3 cellular contexts compared by ENCODE assay signal in genomic region chr3:13451301-13451673, GRCh38.
TF ChIP-seq lines count a peak whose summit lies in the region.

No MANE protein-coding gene starts in this region.

TF ChIP-seq in HCT116, 20 proteins besides CTCF, POLR2A, EP300 and RAD21:
- no peak for TF ChIP-seq ATF3 (IDR thresholded peaks at IDR 0.05)
- no peak for TF ChIP-seq CEBPB (IDR thresholded peaks at IDR 0.05; ENCODE audit: low read depth)
- TF ChIP-seq ELF1 (IDR thresholded peaks at IDR 0.05; ENCODE audit: borderline replicate concordance, low read depth): no peak
- no peak for TF ChIP-seq YY1 (IDR thresholded peaks at IDR 0.05; ENCODE audit: extremely low read depth, insufficient replicate concordance, low read depth, low read length)
- TF ChIP-seq POLR2AphosphoS5 (IDR thresholded peaks at IDR 0.05; ENCODE audit: low read depth, low read length): no peak
- TF ChIP-seq, protein P1, sequence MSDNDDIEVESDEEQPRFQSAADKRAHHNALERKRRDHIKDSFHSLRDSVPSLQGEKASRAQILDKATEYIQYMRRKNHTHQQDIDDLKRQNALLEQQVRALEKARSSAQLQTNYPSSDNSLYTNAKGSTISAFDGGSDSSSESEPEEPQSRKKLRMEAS (IDR thresholded peaks at IDR 0.05): no peak
- TF ChIP-seq EZH2phosphoT487 (IDR thresholded peaks at IDR 0.05; ENCODE audit: borderline replicate concordance): no peak
- TF ChIP-seq ZFX (IDR thresholded peaks at IDR 0.05): no peak
- TF ChIP-seq FOSL1 (IDR thresholded peaks at IDR 0.05; ENCODE audit: low read depth): no peak
- TF ChIP-seq ZNF274 (IDR thresholded peaks at IDR 0.05; ENCODE audit: low read depth, low read length): no peak
- TF ChIP-seq SRF (IDR thresholded peaks at IDR 0.05; ENCODE audit: low read depth): no peak
- no peak for TF ChIP-seq EZH2 (IDR thresholded peaks at IDR 0.05)
- no peak for TF ChIP-seq TCF7L2 (IDR thresholded peaks at IDR 0.05; ENCODE audit: borderline replicate concordance, extremely low read depth, insufficient read depth, insufficient read length)
- no peak for TF ChIP-seq JUND (IDR thresholded peaks at IDR 0.05)
- TF ChIP-seq EGR1 (IDR thresholded peaks at IDR 0.05; ENCODE audit: low read depth): no peak
- no peak for TF ChIP-seq SIN3A (IDR thresholded peaks at IDR 0.05; ENCODE audit: low read depth)
- TF ChIP-seq, protein P2, sequence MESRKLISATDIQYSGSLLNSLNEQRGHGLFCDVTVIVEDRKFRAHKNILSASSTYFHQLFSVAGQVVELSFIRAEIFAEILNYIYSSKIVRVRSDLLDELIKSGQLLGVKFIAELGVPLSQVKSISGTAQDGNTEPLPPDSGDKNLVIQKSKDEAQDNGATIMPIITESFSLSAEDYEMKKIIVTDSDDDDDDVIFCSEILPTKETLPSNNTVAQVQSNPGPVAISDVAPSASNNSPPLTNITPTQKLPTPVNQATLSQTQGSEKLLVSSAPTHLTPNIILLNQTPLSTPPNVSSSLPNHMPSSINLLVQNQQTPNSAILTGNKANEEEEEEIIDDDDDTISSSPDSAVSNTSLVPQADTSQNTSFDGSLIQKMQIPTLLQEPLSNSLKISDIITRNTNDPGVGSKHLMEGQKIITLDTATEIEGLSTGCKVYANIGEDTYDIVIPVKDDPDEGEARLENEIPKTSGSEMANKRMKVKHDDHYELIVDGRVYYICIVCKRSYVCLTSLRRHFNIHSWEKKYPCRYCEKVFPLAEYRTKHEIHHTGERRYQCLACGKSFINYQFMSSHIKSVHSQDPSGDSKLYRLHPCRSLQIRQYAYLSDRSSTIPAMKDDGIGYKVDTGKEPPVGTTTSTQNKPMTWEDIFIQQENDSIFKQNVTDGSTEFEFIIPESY (IDR thresholded peaks at IDR 0.05; ENCODE audit: extremely low read depth, insufficient replicate concordance, low read length): no peak
- no peak for TF ChIP-seq CBX3 (IDR thresholded peaks at IDR 0.05; ENCODE audit: low read depth)
- TF ChIP-seq SP1 (IDR thresholded peaks at IDR 0.05; ENCODE audit: low read depth): no peak
TF ChIP-seq in HCT116: peak in this region for 0.

TF ChIP-seq in K562, 482 proteins besides CTCF, POLR2A, EP300 and RAD21 (continues in another document):
- 0 out of 2 replicates have a peak, but pooled peaks have one; percentile 19 for TF ChIP-seq MYBL2 (IDR thresholded peaks at IDR 0.05; ENCODE audit: low read depth)
- no peak for TF ChIP-seq MYBL2 (CRISPR knock-in tag; IDR thresholded peaks at IDR 0.05; ENCODE audit: borderline replicate concordance)
- no peak for TF ChIP-seq SMAD1 (IDR thresholded peaks at IDR 0.05; ENCODE audit: low read depth, low read length, partially characterized antibody)
- TF ChIP-seq SMARCA4 (IDR thresholded peaks at IDR 0.05): peak; percentile 74
- TF ChIP-seq E2F1 (CRISPR knock-in tag; IDR thresholded peaks at IDR 0.05): peak; percentile 39; the same call in 1 of the 2 replicates
- peak in 1 of 2 experiments; percentile 74; a peak in 1 of 4 replicates for TF ChIP-seq CSDE1 (IDR thresholded peaks at IDR 0.05)
- no peak for TF ChIP-seq NR4A1 (CRISPR knock-in tag; IDR thresholded peaks at IDR 0.05)
- peak; percentile 44; the same call in 1 of the 2 replicates for TF ChIP-seq NR4A1 (tag; IDR thresholded peaks at IDR 0.05)
- 0 out of 2 replicates have a peak, but pooled peaks have one; percentile 29 for TF ChIP-seq ZEB2 (IDR thresholded peaks at IDR 0.05)
- no peak for TF ChIP-seq ZBTB17 (CRISPR knock-in tag; IDR thresholded peaks at IDR 0.05)
- TF ChIP-seq CHD1 (IDR thresholded peaks at IDR 0.05; ENCODE audit: low read length): no peak
- TF ChIP-seq ZNF175 (CRISPR knock-in tag; IDR thresholded peaks at IDR 0.05; ENCODE audit: low read depth): no peak
- TF ChIP-seq LEF1 (IDR thresholded peaks at IDR 0.05): peak; percentile 47; the same call in 1 of the 2 replicates
- no peak for TF ChIP-seq HCFC1 (IDR thresholded peaks at IDR 0.05; ENCODE audit: low read depth, low read length)
- TF ChIP-seq FOXA3 (CRISPR knock-in tag; conservative IDR thresholded peaks at IDR 0.05 in 1 of 2, IDR thresholded peaks at IDR 0.05 in 1 of 2): 0 out of 4 replicates have a peak, but pooled peaks of 1 of the 2 experiments have one; percentile 53
- TF ChIP-seq MYC (IDR thresholded peaks at IDR 0.05; ENCODE audit: low read depth, low read length): no peak
- TF ChIP-seq MYC (CRISPR knock-in tag; IDR thresholded peaks at IDR 0.05; ENCODE audit: borderline replicate concordance, low read depth): no peak
- TF ChIP-seq ZNF707 (CRISPR knock-in tag; conservative IDR thresholded peaks at IDR 0.05): no peak
- TF ChIP-seq BACH1 (tag; IDR thresholded peaks at IDR 0.05): peak; percentile 37; the same call in 1 of the 2 replicates
- peak; percentile 26; the same call in 1 of the 2 replicates for TF ChIP-seq NFRKB (IDR thresholded peaks at IDR 0.05; ENCODE audit: low read depth)
- TF ChIP-seq ZNF584 (CRISPR knock-in tag; IDR thresholded peaks at IDR 0.05; ENCODE audit: low read depth): no peak
- TF ChIP-seq DMBX1 (CRISPR knock-in tag; IDR thresholded peaks at IDR 0.05; ENCODE audit: borderline replicate concordance): peak; percentile 23; the same call in 1 of the 2 replicates
- no peak for TF ChIP-seq BHLHE40 (IDR thresholded peaks at IDR 0.05; ENCODE audit: low read length)
- peak; percentile 77 for TF ChIP-seq DACH1 (IDR thresholded peaks at IDR 0.05; ENCODE audit: partially characterized antibody)
- TF ChIP-seq, protein P3, sequence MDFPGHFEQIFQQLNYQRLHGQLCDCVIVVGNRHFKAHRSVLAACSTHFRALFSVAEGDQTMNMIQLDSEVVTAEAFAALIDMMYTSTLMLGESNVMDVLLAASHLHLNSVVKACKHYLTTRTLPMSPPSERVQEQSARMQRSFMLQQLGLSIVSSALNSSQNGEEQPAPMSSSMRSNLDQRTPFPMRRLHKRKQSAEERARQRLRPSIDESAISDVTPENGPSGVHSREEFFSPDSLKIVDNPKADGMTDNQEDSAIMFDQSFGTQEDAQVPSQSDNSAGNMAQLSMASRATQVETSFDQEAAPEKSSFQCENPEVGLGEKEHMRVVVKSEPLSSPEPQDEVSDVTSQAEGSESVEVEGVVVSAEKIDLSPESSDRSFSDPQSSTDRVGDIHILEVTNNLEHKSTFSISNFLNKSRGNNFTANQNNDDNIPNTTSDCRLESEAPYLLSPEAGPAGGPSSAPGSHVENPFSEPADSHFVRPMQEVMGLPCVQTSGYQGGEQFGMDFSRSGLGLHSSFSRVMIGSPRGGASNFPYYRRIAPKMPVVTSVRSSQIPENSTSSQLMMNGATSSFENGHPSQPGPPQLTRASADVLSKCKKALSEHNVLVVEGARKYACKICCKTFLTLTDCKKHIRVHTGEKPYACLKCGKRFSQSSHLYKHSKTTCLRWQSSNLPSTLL (IDR thresholded peaks at IDR 0.05): peak; percentile 33; the same call in 1 of the 2 replicates
- peak; percentile 40 for TF ChIP-seq NUFIP1 (IDR thresholded peaks at IDR 0.05; ENCODE audit: partially characterized antibody)
- TF ChIP-seq RFX7 (CRISPR knock-in tag; IDR thresholded peaks at IDR 0.05): no peak
- TF ChIP-seq ZNF134 (CRISPR knock-in tag; conservative IDR thresholded peaks at IDR 0.05): no peak
- TF ChIP-seq CBX3 (IDR thresholded peaks at IDR 0.05; ENCODE audit: borderline replicate concordance in 1 of 2, low read length in 2 of 2): no peak; a peak in 1 of 3 replicates
- no peak for TF ChIP-seq RBBP5 (IDR thresholded peaks at IDR 0.05; ENCODE audit: borderline replicate concordance, insufficient read depth, low read length, poor library complexity, severe bottlenecking)

TF ChIP-seq in HepG2, 621 proteins besides CTCF, POLR2A, EP300 and RAD21:
- TF ChIP-seq TRIM22 (IDR thresholded peaks at IDR 0.05) (no peak), ZNF83 (CRISPR knock-in tag; IDR thresholded peaks at IDR 0.05; ENCODE audit: borderline replicate concordance) (no peak), ZNF564 (CRISPR knock-in tag; IDR thresholded peaks at IDR 0.05) (0 out of 2 replicates have a peak, but pooled peaks have one; percentile 16), ZNF350 (CRISPR knock-in tag; IDR thresholded peaks at IDR 0.05; ENCODE audit: borderline replicate concordance, low read depth) (no peak), ZNF343 (CRISPR knock-in tag; IDR thresholded peaks at IDR 0.05) (0 out of 2 replicates have a peak, but pooled peaks have one; percentile 10), RFXAP (CRISPR knock-in tag; IDR thresholded peaks at IDR 0.05; ENCODE audit: borderline replicate concordance) (no peak), ZNF263 (CRISPR knock-in tag; IDR thresholded peaks at IDR 0.05) (0 out of 2 replicates have a peak, but pooled peaks have one; percentile 21)
- TF ChIP-seq, protein P4, sequence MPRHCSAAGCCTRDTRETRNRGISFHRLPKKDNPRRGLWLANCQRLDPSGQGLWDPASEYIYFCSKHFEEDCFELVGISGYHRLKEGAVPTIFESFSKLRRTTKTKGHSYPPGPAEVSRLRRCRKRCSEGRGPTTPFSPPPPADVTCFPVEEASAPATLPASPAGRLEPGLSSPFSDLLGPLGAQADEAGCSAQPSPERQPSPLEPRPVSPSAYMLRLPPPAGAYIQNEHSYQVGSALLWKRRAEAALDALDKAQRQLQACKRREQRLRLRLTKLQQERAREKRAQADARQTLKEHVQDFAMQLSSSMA (CRISPR knock-in tag; IDR thresholded peaks at IDR 0.05): 0 out of 2 replicates have a peak, but pooled peaks have one; percentile 2
TF ChIP-seq in HepG2: peak in this region for 4.
